ENCODE assay signal across 8 cellular contexts in genomic region chr4:107736924-107737448, GRCh38. TPM values are rescaled to one million over a fixed set of nuclear protein-coding genes. Genes with fewer than 3 reads are reported as not detected.
DNase-seq lines count a peak whose midpoint lies in the region; ATAC-seq, FAIRE-seq and TF ChIP-seq lines count a peak whose summit lies in the region.

No MANE protein-coding gene starts in this region.

- ATAC-seq in HG02610 (IDR thresholded peaks at IDR 0.05; ENCODE audit: unreplicated experiment) (peak; percentile 38), upper lobe of right lung (peak; percentile 80)

- no peak overlapping the region for H3K27ac Mint-ChIP-seq in mesothelial cell of epicardium

- peak; percentile 62 for TF ChIP-seq CTCF in NB4 (IDR thresholded peaks at IDR 0.05; ENCODE audit: low read depth, low read length)
- peak; percentile 82 for TF ChIP-seq CTCF in WI38 (IDR thresholded peaks at IDR 0.05; ENCODE audit: low read depth, low read length)
- peak; percentile 82 for TF ChIP-seq CTCF in mesothelial cell of epicardium (IDR thresholded peaks at IDR 0.05; ENCODE audit: unreplicated experiment)
- TF ChIP-seq CTCF in upper lobe of right lung (IDR thresholded peaks at IDR 0.05), result peak; percentile 84

- no peaks in the 10 kb centered on the region for H3K36me3 Mint-ChIP-seq in mesothelial cell of epicardium

- no peaks in the 10 kb centered on the region for H3K9me3 ChIP-seq in upper lobe of right lung

- no peaks in the 10 kb centered on the region for H3K27me3 ChIP-seq in upper lobe of right lung

- FAIRE-seq in GM12892 (lab: Jason Lieb, UNC), result peak; percentile 83

- no peaks in the 10 kb centered on the region for H3K9me3 Mint-ChIP-seq in mesothelial cell of epicardium

- no peak overlapping the region for H3K27ac ChIP-seq in upper lobe of right lung

- in situ Hi-C loops in ACHN (cut with HindIII; ENCODE audit: low pct_ligation_motif_present, low pct_unique_long_range_greater_than_20kb, low sequenced_read_pairs), result no loop called here

- no peak overlapping the region for H3K4me3 Mint-ChIP-seq in mesothelial cell of epicardium

- TF ChIP-seq POLR2A in GM12892 (IDR thresholded peaks at IDR 0.05; ENCODE audit: low read depth, low read length) (no peak), NB4 (IDR thresholded peaks at IDR 0.05; ENCODE audit: extremely low read depth, insufficient read length) (no peak)

- no peaks in the 10 kb centered on the region for H3K27me3 Mint-ChIP-seq in mesothelial cell of epicardium (ENCODE audit: low read depth)

- intact Hi-C loops in upper lobe of right lung (cut with DNase I), result no loop called here

- H3K4me3 ChIP-seq in NB4 (ENCODE audit: low read depth, low read length) (no peak overlapping the region), WI38 (ENCODE audit: low read depth, low read length) (no peak overlapping the region), upper lobe of right lung (no peak overlapping the region)

- H3K36me3 ChIP-seq in upper lobe of right lung, result no peaks in the 10 kb centered on the region

- peaks cover 58% of the 10 kb centered on the region for H3K4me1 Mint-ChIP-seq in mesothelial cell of epicardium

- DNase-seq in ACHN (peak; percentile 41), GM12892 (ENCODE audit: insufficient read length) (no peak), NB4 (ENCODE audit: low read depth) (peak; percentile 68), dermis blood vessel endothelial cell (peak; percentile 79), mesothelial cell of epicardium (ENCODE audit: low spot score in 2 of 2, unreplicated experiment in 2 of 2) (no peak), upper lobe of right lung (no peak)

- peaks cover 3% of the 10 kb centered on the region for H3K4me1 ChIP-seq in upper lobe of right lung

RNA-seq across cellular contexts. Expression of gene PAPSS1, which starts 17.0 kb away (rescaled TPM):
- 35.2 TPM for polyA plus RNA-seq in GM12892 (2012; ENCODE audit: missing spikeins)
- 51.9 and 58.6 TPM in 2 replicates for total RNA-seq in dermis blood vessel endothelial cell
- 76.1 to 81.5 TPM (median 78.5 TPM) in 3 replicates for total RNA-seq in mesothelial cell of epicardium
- total RNA-seq in upper lobe of right lung, result 70.8 TPM

Comparison
In these comparisons a context has a peak if more than half of its experiments do, and no peak if none do; other contexts are left out.
1. DNase-seq: peak in ACHN (single experiment), NB4 (single experiment) and dermis blood vessel endothelial cell (single experiment); none in GM12892 (single experiment), mesothelial cell of epicardium (0 of 2) and upper lobe of right lung (single experiment).
2. Peak in every context shown above with its lines, with median percentiles within 50 percentile points of each other: CTCF ChIP-seq.